8 cellular contexts compared by ENCODE assay signal in genomic region chr22:19477321-19478085, GRCh38. TPM values are rescaled to one million over a fixed set of nuclear protein-coding genes. Genes with fewer than 3 reads are reported as not detected.
DNase-seq lines count a peak whose midpoint lies in the region; ATAC-seq, FAIRE-seq and TF ChIP-seq lines count a peak whose summit lies in the region.

No MANE protein-coding gene starts in this region.

- TF ChIP-seq CTCF in GM12875 (IDR thresholded peaks at IDR 0.05; ENCODE audit: borderline replicate concordance, insufficient read depth, low read depth, low read length) (no peak), OCI-LY1 (IDR thresholded peaks at IDR 0.05; ENCODE audit: low read length) (peak; percentile 45; the same call in 1 of the 2 replicates), endodermal cell (conservative IDR thresholded peaks at IDR 0.05) (no peak), pancreas (IDR thresholded peaks at IDR 0.05) (no peak)

- no peaks in the 10 kb centered on the region for H3K9me3 Mint-ChIP-seq in endodermal cell

- no peak for FAIRE-seq in pancreas (lab: Jason Lieb, UNC)

- H3K36me3 Mint-ChIP-seq in endodermal cell (ENCODE audit: low read depth) = peaks cover 15% of the 10 kb centered on the region

- no peaks in the 10 kb centered on the region for H3F3A ChIP-seq in OCI-LY1 (ENCODE audit: insufficient read depth, low read length)

- H3K4me3 Mint-ChIP-seq in endodermal cell = peak overlapping the region; percentile 93

- H3K79me2 ChIP-seq in OCI-LY1 (ENCODE audit: insufficient read depth, low read length) = peaks cover 39% of the 10 kb centered on the region

- H4K20me1 ChIP-seq in OCI-LY1 (ENCODE audit: insufficient read depth, low read length) = no peaks in the 10 kb centered on the region

- H3K27me3 ChIP-seq in OCI-LY1 (ENCODE audit: insufficient read depth, low read length) = no peaks in the 10 kb centered on the region
- no peaks in the 10 kb centered on the region for H3K27me3 ChIP-seq in endodermal cell (ENCODE audit: control insufficient read depth, insufficient read depth, low read length, poor library complexity, severe bottlenecking)
- no peaks in the 10 kb centered on the region for H3K27me3 ChIP-seq in pancreas

- no peak for ATAC-seq in pancreas

- WGBS in endodermal cell (ENCODE audit: insufficient coverage in 1 of 2, insufficient read length in 1 of 2), 2 experiments = 72 to 83% methylated on average over 3 to 5 of the region's 5 CpGs
- WGBS in pancreas, 2 donors = 17 to 27% methylated on average over 5 of the region's 5 CpGs

- peak overlapping the region; percentile 99 for H3K4me2 ChIP-seq in OCI-LY1 (ENCODE audit: low read length)

- peak overlapping the region; percentile 24 for H3K27ac Mint-ChIP-seq in endodermal cell

- H3K27ac ChIP-seq in OCI-LY1 (ENCODE audit: low read depth, low read length, poor library complexity, severe bottlenecking) (peak overlapping the region; percentile 23), endodermal cell (ENCODE audit: low read depth, low read length) (no peak overlapping the region), pancreas (no peak overlapping the region)

- peak overlapping the region; percentile 83 for H3K9ac ChIP-seq in OCI-LY1 (ENCODE audit: low read length)
- peak overlapping the region; percentile 99 for H3K9ac ChIP-seq in endodermal cell (ENCODE audit: extremely low read depth, low read length, poor library complexity, severe bottlenecking)

- intact Hi-C loops in pancreas (cut with DNase I) = no loop called here

- peaks cover 35% of the 10 kb centered on the region for H3K36me3 ChIP-seq in OCI-LY1 (ENCODE audit: insufficient read depth, low read length)
- H3K36me3 ChIP-seq in endodermal cell (ENCODE audit: control insufficient read depth, insufficient read depth, low read length) = peaks cover 30% of the 10 kb centered on the region
- peaks cover 0 to 6% (median 0%) of the 10 kb centered on the region in 3 donors for H3K36me3 ChIP-seq in pancreas

- DNase-seq in endodermal cell = no peak
- no peak for DNase-seq in pancreas
- no peak for DNase-seq in effector CD8-positive, alpha-beta T cell (lab: John Stamatoyannopoulos, UW)
- DNase-seq in NCI-H2081 treated with DMSO at 0.1 percent for 48 hours (lab: John Stamatoyannopoulos, UW) = no peak
- DNase-seq in stimulated activated CD4-positive, alpha-beta T cell treated with anti-CD3 and anti-CD28 coated beads, Interleukin-12 subunit alpha, Interleukin-12 subunit beta, amount 100 ng/mL, for 4 hours = no peak
- DNase-seq in activated CD4-positive, alpha-beta T cell treated with anti-CD3 and anti-CD28 coated beads for 48 hours = no peak

- no peak overlapping the region for H2AFZ ChIP-seq in OCI-LY1 (ENCODE audit: low read length)

- H3K27me3 Mint-ChIP-seq in endodermal cell (ENCODE audit: insufficient read depth) = no peaks in the 10 kb centered on the region

- H3K9me3 ChIP-seq in OCI-LY1 (ENCODE audit: low read length) (no peaks in the 10 kb centered on the region), endodermal cell (ENCODE audit: control insufficient read depth, low read length) (no peaks in the 10 kb centered on the region), pancreas (no peaks in the 10 kb centered on the region)

- H3K9me2 ChIP-seq in OCI-LY1 (ENCODE audit: low read depth, low read length) = no peaks in the 10 kb centered on the region

- peak overlapping the region; percentile 88 for H3K4me3 ChIP-seq in GM12875 (ENCODE audit: low read depth, low read length)
- peak overlapping the region; percentile 90 for H3K4me3 ChIP-seq in OCI-LY1 (ENCODE audit: low read depth, low read length, poor library complexity, severe bottlenecking)
- peak overlapping the region; percentile 93 for H3K4me3 ChIP-seq in endodermal cell (ENCODE audit: low read length)
- peak overlapping the region; percentile 72 to 93 (median 87) for H3K4me3 ChIP-seq in pancreas

- H3K4me1 Mint-ChIP-seq in endodermal cell = peaks cover 15% of the 10 kb centered on the region

- H3K4me1 ChIP-seq in OCI-LY1 (ENCODE audit: insufficient read depth, low read length, severe bottlenecking) (peaks cover 22% of the 10 kb centered on the region), endodermal cell (ENCODE audit: control insufficient read depth, insufficient read depth, low read length) (no peaks in the 10 kb centered on the region), pancreas (peaks cover 4 to 17% (median 12%) of the 10 kb centered on the region in 3 donors)

RNA-seq across cellular contexts. Expression of gene UFD1, which starts 1.5 kb away (rescaled TPM):
- total RNA-seq in endodermal cell = 10 to 100 TPM; 67.7 to 69.2 TPM
- 50.1 TPM for polyA plus RNA-seq in endodermal cell (2013, experiment 1 of 2)
- 54.0 TPM for polyA plus RNA-seq in endodermal cell (2013, experiment 2 of 2)
- 10 to 100 TPM; 14.2 to 24.1 (median 21.8) TPM for total RNA-seq in pancreas
- 10 to 100 TPM; 24.7 to 37.9 TPM for polyA plus RNA-seq in pancreas

RNA-seq across cellular contexts. Expression of gene CDC45, which starts 2.2 kb away (rescaled TPM):
- total RNA-seq in endodermal cell (10 to 100 TPM; 30.3 to 31.2 TPM), pancreas (1 to 10 TPM in 1 of 6 donors, under 1 TPM in 3, not detected in 2; 0.32 to 1.3 (median 0.67) TPM)
- polyA plus RNA-seq in endodermal cell (2013, experiment 1 of 2) = 32.6 TPM
- 26.2 TPM for polyA plus RNA-seq in endodermal cell (2013, experiment 2 of 2)
- under 1 TPM; 0.28 to 0.84 TPM for polyA plus RNA-seq in pancreas

RNA-seq across cellular contexts. Expression of gene C22orf39, which starts 30.0 kb away (rescaled TPM):
- 10 to 100 TPM; 27.4 to 31.5 TPM for total RNA-seq in endodermal cell
- 54.2 TPM for polyA plus RNA-seq in endodermal cell (2013, experiment 1 of 2)
- 51.1 TPM for polyA plus RNA-seq in endodermal cell (2013, experiment 2 of 2)
- 10 to 100 TPM; 13.3 to 19.9 (median 18.8) TPM for total RNA-seq in pancreas
- polyA plus RNA-seq in pancreas = 10 to 100 TPM; 22.2 to 23.1 TPM

RNA-seq across cellular contexts. Expression of gene MRPL40, which starts 45.2 kb away (rescaled TPM):
- total RNA-seq in endodermal cell (10 to 100 TPM; 20.3 to 26.5 TPM), pancreas (10 to 100 TPM; 10.4 to 19.1 (median 13.5) TPM)
- polyA plus RNA-seq in endodermal cell (2013, experiment 1 of 2) = 26.6 TPM
- 24.3 TPM for polyA plus RNA-seq in endodermal cell (2013, experiment 2 of 2)
- polyA plus RNA-seq in pancreas = 10 to 100 TPM; 27.2 to 32.0 TPM

RNA-seq across cellular contexts. Expression of gene HIRA, which starts 46.0 kb away (rescaled TPM):
- total RNA-seq in endodermal cell = 10 to 100 TPM; 44.8 to 46.6 TPM
- polyA plus RNA-seq in endodermal cell (2013, experiment 1 of 2) = 31.6 TPM
- 31.8 TPM for polyA plus RNA-seq in endodermal cell (2013, experiment 2 of 2)
- 10 to 100 TPM in 2 of 6 donors, 1 to 10 TPM in 4; 8.8 to 14.6 (median 9.5) TPM for total RNA-seq in pancreas
- 10 to 100 TPM in 1 of 2 donors, 1 to 10 TPM in 1; 6.1 to 12.2 TPM for polyA plus RNA-seq in pancreas

Comparison
In these comparisons a context has a peak if more than half of its experiments do, and no peak if none do; other contexts are left out.
1. RNA of gene CDC45, which starts 2.2 kb away (total RNA-seq): 30.3 to 31.2 TPM in endodermal cell; 0.32 to 1.3 TPM in pancreas; every median in the first group is over 10 times any median in the second.
2. Peak in every context shown above with its lines, with median percentiles within 50 percentile points of each other: H3K4me3 ChIP-seq.